25 cellular contexts compared by ENCODE assay signal in the genomic region with DNA sequence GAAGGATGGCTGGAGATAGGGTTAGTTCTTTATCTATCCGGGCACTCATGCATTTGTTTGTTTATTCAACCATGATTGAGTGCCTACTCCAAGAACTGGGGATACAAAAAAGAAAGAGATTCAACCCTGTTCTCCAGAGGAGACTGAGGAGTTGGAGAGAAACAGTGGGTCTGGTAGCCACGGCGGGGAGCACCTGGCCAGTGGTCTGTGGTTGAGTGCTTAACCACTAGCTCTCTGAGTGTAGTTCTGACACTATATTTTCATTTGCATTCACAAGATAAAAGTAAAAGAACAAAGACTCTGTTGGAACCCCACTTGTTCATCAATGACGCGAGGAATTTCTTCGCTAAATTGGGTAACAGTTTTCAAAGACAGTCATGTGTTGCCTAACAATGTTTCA.
"Had no signal": no experiment of that assay in that cellular context is flagged by ENCODE, and none has a peak within 500 bp of the region (broad histone marks: within the 10 kb centered on the region; RNA-seq: fewer than 3 reads in every experiment).

No MANE protein-coding gene starts in this region.

- H3K27me3 ChIP-seq: pancreas, right lobe of liver, upper lobe of left lung had no signal

- H3K4me1 ChIP-seq: left lung, lower lobe of right lung, pancreas, right lobe of liver, tibial nerve, upper lobe of left lung had no signal

- ATAC-seq: left colon; left lung; lower lobe of right lung; naive thymus-derived CD4-positive, alpha-beta T cell; natural killer cell treated with Interleukin-12 subunit alpha and Interleukin-12 subunit beta and Interleukin-15 and Interleukin-18, amount 100 ng/mL, for 72 hours; pancreas; psoas muscle; right lobe of liver; stimulated activated memory B cell treated with anti-CD40 and anti-IgM and Interleukin-4, amounts not matched to agents 10 μg/mL and 1 μg/mL and 100 μg/mL, for 72 hours; stimulated activated naive CD8-positive, alpha-beta T cell treated with anti-CD3 and anti-CD28 coated beads, Interleukin-15, amount 100 ng/mL, for 72 hours had no signal

- H3K36me3 ChIP-seq: left lung, lower lobe of right lung, pancreas, right lobe of liver, tibial nerve, upper lobe of left lung had no signal

- H3K27ac ChIP-seq: left lung, lower lobe of right lung, pancreas, psoas muscle, right lobe of liver, tibial nerve, upper lobe of left lung had no signal

- H3K4me3 ChIP-seq: left lung, lower lobe of right lung, pancreas, psoas muscle, right lobe of liver, smooth muscle cell, tibial nerve, upper lobe of left lung had no signal

- H3K9me3 ChIP-seq: left lung, lower lobe of right lung, pancreas, psoas muscle, right lobe of liver, tibial nerve, upper lobe of left lung had no signal

- H3K4me2 ChIP-seq: smooth muscle cell had no signal

- DNase-seq: hypothalamus; immature natural killer cell; kidney; left colon; left lung; lower lobe of right lung; mammary epithelial cell; mesenchymal stem cell; naive thymus-derived CD4-positive, alpha-beta T cell; nucleus accumbens; pancreas; psoas muscle; right lobe of liver; stimulated activated CD4-positive, alpha-beta T cell treated with anti-CD3 and anti-CD28 coated beads, Interleukin-1b, Interleukin-23, amount 100 ng/mL, for 48 hours; stimulated activated CD4-positive, alpha-beta T cell treated with anti-CD3 and anti-CD28 coated beads, Interleukin-2, amount 100 ng/mL, for 48 hours; stimulated activated CD4-positive, alpha-beta T cell treated with anti-CD3 and anti-CD28 coated beads, Interleukin-4, amount 100 ng/mL, for 4 hours; stimulated activated CD8-positive, alpha-beta memory T cell treated with anti-CD3 and anti-CD28 coated beads, Interleukin-4, amount 100 ng/mL, for 48 hours; stimulated activated naive CD4-positive, alpha-beta T cell treated with Interleukin-2 at 50 U/mL for 16 hours; stimulated activated naive CD8-positive, alpha-beta T cell treated with anti-CD3 and anti-CD28 coated beads, Interleukin-15, amount 100 ng/mL, for 72 hours; substantia nigra; upper lobe of left lung had no signal
